Comparison of ENCODE assay signal across 8 cellular contexts in genomic region chr1:15680614-15681345, GRCh38. TPM values are rescaled to one million over a fixed set of nuclear protein-coding genes. Genes with fewer than 3 reads are reported as not detected.
DNase-seq lines count a peak whose midpoint lies in the region; ATAC-seq, FAIRE-seq and TF ChIP-seq lines count a peak whose summit lies in the region.

No MANE protein-coding gene starts in this region.

- H3K27ac ChIP-seq in right cardiac atrium (ENCODE audit: low read length) (peak overlapping the region; percentile 37), kidney (ENCODE audit: low read depth in 2 of 2, low read length in 2 of 2) (peak overlapping the region; percentile 25 to 64), upper lobe of right lung (peak overlapping the region; percentile 31)

- ATAC-seq in right cardiac atrium = no peak
- ATAC-seq in Right ventricle myocardium inferior = no peak
- ATAC-seq in upper lobe of right lung = no peak
- no peak for ATAC-seq in GM18498 (IDR thresholded peaks at IDR 0.05; ENCODE audit: unreplicated experiment)
- ATAC-seq in HG03045 (IDR thresholded peaks at IDR 0.05; ENCODE audit: unreplicated experiment) = no peak
- ATAC-seq in GM18870 (IDR thresholded peaks at IDR 0.05; ENCODE audit: unreplicated experiment) = no peak

- DNase-seq in right cardiac atrium (no peak), Right ventricle myocardium inferior (ENCODE audit: missing footprints) (no peak), kidney (no peak), upper lobe of right lung (peak; percentile 35)
- DNase-seq in activated T-helper 2 cell treated with anti-CD3 and anti-CD28 coated beads, Interferon-gamma antibody, Interleukin-2, Interleukin-4, amounts not matched to agents 10 μg/mL and 5 μg/mL and 100 μg/mL, durations not matched to agents 14 hours and 24 hours and 36 hours (ENCODE audit: low spot score) = no peak

- H3K9me3 Mint-ChIP-seq in activated T-helper 2 cell treated with anti-CD3 and anti-CD28 coated beads, Interferon-gamma antibody, Interleukin-2, Interleukin-4, amounts not matched to agents 10 μg/mL and 5 μg/mL and 100 μg/mL, durations not matched to agents 14 hours and 24 hours and 36 hours = no peaks in the 10 kb centered on the region

- H3K4me1 ChIP-seq in right cardiac atrium (ENCODE audit: control insufficient read depth, insufficient read depth, low read length) (no peaks in the 10 kb centered on the region), kidney (ENCODE audit: control insufficient read depth in 1 of 2, insufficient read depth in 1 of 2, low read depth in 1 of 2, low read length in 2 of 2) (peaks cover 1 to 3% of the 10 kb centered on the region in 2 donors), upper lobe of right lung (peaks cover 5% of the 10 kb centered on the region)

- H3K36me3 ChIP-seq in kidney (ENCODE audit: control insufficient read depth in 1 of 2, insufficient read depth in 2 of 2, low read length in 2 of 2) (no peaks in the 10 kb centered on the region), upper lobe of right lung (no peaks in the 10 kb centered on the region)

- no peak for FAIRE-seq in kidney (lab: Jason Lieb, UNC)

- peaks cover 1% of the 10 kb centered on the region for H3K36me3 Mint-ChIP-seq in activated T-helper 2 cell treated with anti-CD3 and anti-CD28 coated beads, Interferon-gamma antibody, Interleukin-2, Interleukin-4, amounts not matched to agents 10 μg/mL and 5 μg/mL and 100 μg/mL, durations not matched to agents 14 hours and 24 hours and 36 hours (ENCODE audit: low read depth)

- 82% methylated on average over 7 of the region's 7 CpGs for WGBS in right cardiac atrium

- H3K9ac ChIP-seq in kidney (ENCODE audit: low read length in 2 of 2) = no peak overlapping the region

- H3K9me3 ChIP-seq in right cardiac atrium (ENCODE audit: control insufficient read depth, low read length) (no peaks in the 10 kb centered on the region), kidney (ENCODE audit: control insufficient read depth in 1 of 2, low read length in 2 of 2) (no peaks in the 10 kb centered on the region), upper lobe of right lung (no peaks in the 10 kb centered on the region)

- intact Hi-C loops in right cardiac atrium (cut with DNase I) = no loop called here
- intact Hi-C loops in Right ventricle myocardium inferior (cut with DNase I) = loop anchor here (5.0 kb wide), 3 partner anchors 37 to 57 kb away; partner anchors contain the start of gene SLC25A34
- intact Hi-C loops in activated T-helper 2 cell treated with anti-CD3 and anti-CD28 coated beads, Interferon-gamma antibody, Interleukin-2, Interleukin-4, amounts not matched to agents 10 μg/mL and 5 μg/mL and 100 μg/mL, durations not matched to agents 14 hours and 24 hours and 36 hours (cut with micrococcal nuclease) = loop anchor here (5.0 to 10.0 kb wide), 2 partner anchors 63 to 694 kb away; partner anchors contain the start of gene DDI2
- intact Hi-C loops in kidney (cut with DNase I) = no loop called here
- intact Hi-C loops in upper lobe of right lung (cut with DNase I) = no loop called here

- H3K27ac Mint-ChIP-seq in activated T-helper 2 cell treated with anti-CD3 and anti-CD28 coated beads, Interferon-gamma antibody, Interleukin-2, Interleukin-4, amounts not matched to agents 10 μg/mL and 5 μg/mL and 100 μg/mL, durations not matched to agents 14 hours and 24 hours and 36 hours = peak overlapping the region; percentile 24

- H3K27me3 ChIP-seq in right cardiac atrium (ENCODE audit: control insufficient read depth, insufficient read depth) (no peaks in the 10 kb centered on the region), upper lobe of right lung (no peaks in the 10 kb centered on the region)

- peak overlapping the region; percentile 30 for H3K4me3 Mint-ChIP-seq in activated T-helper 2 cell treated with anti-CD3 and anti-CD28 coated beads, Interferon-gamma antibody, Interleukin-2, Interleukin-4, amounts not matched to agents 10 μg/mL and 5 μg/mL and 100 μg/mL, durations not matched to agents 14 hours and 24 hours and 36 hours (ENCODE audit: low read depth)

- H3K27me3 Mint-ChIP-seq in activated T-helper 2 cell treated with anti-CD3 and anti-CD28 coated beads, Interferon-gamma antibody, Interleukin-2, Interleukin-4, amounts not matched to agents 10 μg/mL and 5 μg/mL and 100 μg/mL, durations not matched to agents 14 hours and 24 hours and 36 hours (ENCODE audit: low read depth) = no peaks in the 10 kb centered on the region

- peaks cover 18% of the 10 kb centered on the region for H3K4me1 Mint-ChIP-seq in activated T-helper 2 cell treated with anti-CD3 and anti-CD28 coated beads, Interferon-gamma antibody, Interleukin-2, Interleukin-4, amounts not matched to agents 10 μg/mL and 5 μg/mL and 100 μg/mL, durations not matched to agents 14 hours and 24 hours and 36 hours (ENCODE audit: low read depth)

- H3K4me3 ChIP-seq in right cardiac atrium (ENCODE audit: low read length) = no peak overlapping the region
- no peak overlapping the region for H3K4me3 ChIP-seq in kidney (ENCODE audit: low read length in 2 of 2)
- no peak overlapping the region for H3K4me3 ChIP-seq in upper lobe of right lung

- TF ChIP-seq CTCF in kidney (IDR thresholded peaks at IDR 0.05; ENCODE audit: borderline replicate concordance, extremely low read depth, insufficient read depth) (no peak), upper lobe of right lung (IDR thresholded peaks at IDR 0.05) (no peak)

RNA-seq across cellular contexts. Expression of gene PLEKHM2, which starts 3.3 kb away (rescaled TPM):
- total RNA-seq in right cardiac atrium (10 to 100 TPM; 72.1 to 85.1 (median 76.1) TPM), Right ventricle myocardium inferior (91.4 TPM), kidney (65.7 TPM), upper lobe of right lung (90.9 TPM)
- polyA plus RNA-seq in right cardiac atrium (71.8 TPM), kidney (ENCODE audit: insufficient read depth, low read depth, low replicate concordance) (21.7 TPM)
- total RNA-seq in activated T-helper 2 cell treated with anti-CD3 and anti-CD28 coated beads, Interferon-gamma antibody, Interleukin-2, Interleukin-4, amounts not matched to agents 10 μg/mL and 5 μg/mL and 100 μg/mL, durations not matched to agents 14 hours and 24 hours and 36 hours = 55.9 and 61.6 TPM in 2 replicates

RNA-seq across cellular contexts. Expression of gene SLC25A34, which starts 55.3 kb away (rescaled TPM):
- 1 to 10 TPM; 3.0 to 4.4 (median 3.3) TPM for total RNA-seq in right cardiac atrium
- 8.1 TPM for polyA plus RNA-seq in right cardiac atrium
- 57.2 TPM for total RNA-seq in Right ventricle myocardium inferior
- 1.1 and 1.6 TPM in 2 replicates for total RNA-seq in activated T-helper 2 cell treated with anti-CD3 and anti-CD28 coated beads, Interferon-gamma antibody, Interleukin-2, Interleukin-4, amounts not matched to agents 10 μg/mL and 5 μg/mL and 100 μg/mL, durations not matched to agents 14 hours and 24 hours and 36 hours
- 1.5 TPM for total RNA-seq in kidney
- polyA plus RNA-seq in kidney (ENCODE audit: insufficient read depth, low read depth, low replicate concordance) = 12.2 TPM
- 3.0 TPM for total RNA-seq in upper lobe of right lung

Comparison
In these comparisons a context has a peak if more than half of its experiments do, and no peak if none do; other contexts are left out.
1. RNA of gene SLC25A34, which starts 55.3 kb away (total RNA-seq): 57.2 TPM in Right ventricle myocardium inferior (single experiment); 3.0 to 4.4 TPM in right cardiac atrium, 3.0 TPM in upper lobe of right lung (single experiment), 1.1 to 1.6 TPM in activated T-helper 2 cell treated with anti-CD3 and anti-CD28 coated beads, Interferon-gamma antibody, Interleukin-2, Interleukin-4, amounts not matched to agents 10 μg/mL and 5 μg/mL and 100 μg/mL, durations not matched to agents 14 hours and 24 hours and 36 hours and 1.5 TPM in kidney (single experiment); every median in the first group is over 10 times any median in the second.
2. intact Hi-C loops: an anchor here in Right ventricle myocardium inferior (5.0 kb wide) and activated T-helper 2 cell treated with anti-CD3 and anti-CD28 coated beads, Interferon-gamma antibody, Interleukin-2, Interleukin-4, amounts not matched to agents 10 μg/mL and 5 μg/mL and 100 μg/mL, durations not matched to agents 14 hours and 24 hours and 36 hours (5.0 to 10.0 kb wide); none called in right cardiac atrium, kidney and upper lobe of right lung.
3. Peak in every context shown above with its lines, with median percentiles within 50 percentile points of each other: H3K27ac ChIP-seq.